In genomic region chr7:99143522-99143852, GRCh38 we compare ENCODE assay signal across 8 cellular contexts. TPM values are rescaled to one million over a fixed set of nuclear protein-coding genes. Genes with fewer than 3 reads are reported as not detected.
DNase-seq lines count a peak whose midpoint lies in the region; ATAC-seq and TF ChIP-seq lines count a peak whose summit lies in the region.

No MANE protein-coding gene starts in this region.

- peak overlapping the region; percentile 81 for H3K9ac ChIP-seq in HCT116 (ENCODE audit: low read length)

- peaks cover 9% of the 10 kb centered on the region; the same call in 1 of the 2 replicates for H4K20me1 ChIP-seq in HCT116 (ENCODE audit: insufficient read depth)

- H3K79me2 ChIP-seq in HCT116 (ENCODE audit: insufficient read depth, low read length), result peaks cover 43% of the 10 kb centered on the region

- peaks cover 8% of the 10 kb centered on the region in 2 donors for H3K9me3 Mint-ChIP-seq in stimulated activated naive B cell treated with anti-CD40 and anti-IgM and Interleukin-4, amounts not matched to agents 10 μg/mL and 1 μg/mL and 100 μg/mL, for 72 hours

- H3K4me3 Mint-ChIP-seq in stimulated activated naive B cell treated with anti-CD40 and anti-IgM and Interleukin-4, amounts not matched to agents 10 μg/mL and 1 μg/mL and 100 μg/mL, for 72 hours, result peak overlapping the region; percentile 85 to 90

- H2AFZ ChIP-seq in HCT116 (ENCODE audit: low read depth, low read length, poor library complexity, severe bottlenecking), result no peak overlapping the region

- H3K36me3 ChIP-seq in HCT116 (ENCODE audit: control insufficient read depth in 1 of 2, insufficient read depth in 2 of 2, low read length in 2 of 2) (no peaks in the 10 kb centered on the region), SJSA1 (peaks cover 7% of the 10 kb centered on the region), left ventricle myocardium inferior (no peaks in the 10 kb centered on the region)

- peak overlapping the region; percentile 77 for H3K4me2 ChIP-seq in HCT116 (ENCODE audit: low read length)

- no peak for TF ChIP-seq CTCF in HCT116 (IDR thresholded peaks at IDR 0.05 in 2 of 3, conservative IDR thresholded peaks at IDR 0.05 in 1 of 3; ENCODE audit: borderline replicate concordance in 1 of 3, insufficient read depth in 1 of 3, low read depth in 2 of 3, low read length in 2 of 3)
- no peak for TF ChIP-seq CTCF in left ventricle myocardium inferior (IDR thresholded peaks at IDR 0.05; ENCODE audit: borderline replicate concordance)

- TF ChIP-seq RAD21 in HCT116 (IDR thresholded peaks at IDR 0.05; ENCODE audit: low read depth), result no peak

- H3K9me3 ChIP-seq in HCT116 (ENCODE audit: control insufficient read depth in 1 of 2, insufficient read depth in 1 of 2, low read depth in 1 of 2, low read length in 2 of 2) (no peaks in the 10 kb centered on the region), SJSA1 (replicated peaks) (no peaks in the 10 kb centered on the region), left ventricle myocardium inferior (replicated peaks) (no peaks in the 10 kb centered on the region)

- ATAC-seq in GM18511 (IDR thresholded peaks at IDR 0.05; ENCODE audit: unreplicated experiment) (peak; percentile 39), HCT116 (no peak; the same call in 1 of the 2 replicates)
- peak; percentile 59 to 66 for ATAC-seq in stimulated activated naive B cell treated with anti-CD40 and anti-IgM and Interleukin-4, amounts not matched to agents 10 μg/mL and 1 μg/mL and 100 μg/mL, for 72 hours (replicated peaks)

- H3K4me3 ChIP-seq in HCT116 (replicated peaks in 1 of 2; ENCODE audit: low read depth in 1 of 2, low read length in 2 of 2), result peak overlapping the region; percentile 61 to 66
- peak overlapping the region; percentile 99 for H3K4me3 ChIP-seq in SJSA1
- peak overlapping the region; percentile 100 for H3K4me3 ChIP-seq in left ventricle myocardium inferior

- no peaks in the 10 kb centered on the region for H3K27me3 ChIP-seq in HCT116 (ENCODE audit: insufficient read depth, low read length)
- no peaks in the 10 kb centered on the region for H3K27me3 ChIP-seq in SJSA1 (replicated peaks)
- no peaks in the 10 kb centered on the region for H3K27me3 ChIP-seq in left ventricle myocardium inferior (ENCODE audit: low read depth)

- intact Hi-C loops in HCT116 (cut with micrococcal nuclease), result no loop called here
- intact Hi-C loops in left ventricle myocardium inferior (cut with micrococcal nuclease), result no loop called here

- peaks cover 25 to 46% of the 10 kb centered on the region in 2 donors for H3K4me1 Mint-ChIP-seq in stimulated activated naive B cell treated with anti-CD40 and anti-IgM and Interleukin-4, amounts not matched to agents 10 μg/mL and 1 μg/mL and 100 μg/mL, for 72 hours

- H3K27me3 Mint-ChIP-seq in stimulated activated naive B cell treated with anti-CD40 and anti-IgM and Interleukin-4, amounts not matched to agents 10 μg/mL and 1 μg/mL and 100 μg/mL, for 72 hours, result peaks cover 0 to 4% of the 10 kb centered on the region in 2 donors

- CTCF ChIA-PET in HCT116 (lab: Charles Lee), result no interaction called here

- H3K27ac ChIP-seq in HCT116 (ENCODE audit: low read depth, low read length) (peak overlapping the region; percentile 84), SJSA1 (peak overlapping the region; percentile 95), left ventricle myocardium inferior (replicated peaks) (peak overlapping the region; percentile 99)

- POLR2A ChIA-PET in HCT116 (lab: Charles Lee), result interaction anchor here (0.8 to 1.0 kb wide), 2 partner anchors 19 to 54 kb away, joined by 3 to 4 read pairs; no protein-coding TSS in a partner anchor

- H3K36me3 Mint-ChIP-seq in stimulated activated naive B cell treated with anti-CD40 and anti-IgM and Interleukin-4, amounts not matched to agents 10 μg/mL and 1 μg/mL and 100 μg/mL, for 72 hours, result peaks cover 14 to 22% of the 10 kb centered on the region in 2 donors

- H3K27ac Mint-ChIP-seq in stimulated activated naive B cell treated with anti-CD40 and anti-IgM and Interleukin-4, amounts not matched to agents 10 μg/mL and 1 μg/mL and 100 μg/mL, for 72 hours, result peak overlapping the region; percentile 86

- DNase-seq in HCT116 (ENCODE audit: low read depth, low spot score) (no peak), SJSA1 (ENCODE audit: low read depth in 1 of 2, low spot score in 2 of 2) (no peak), left ventricle myocardium inferior (no peak), NCI-H2107 treated with DMSO at 0.1 percent for 48 hours (lab: John Stamatoyannopoulos, UW; ENCODE audit: unreplicated experiment) (no peak), NCI-H1694 treated with DMSO at 0.1 percent for 48 hours (lab: John Stamatoyannopoulos, UW) (no peak), cortex of kidney (lab: John Stamatoyannopoulos, UW) (no peak)
- DNase-seq in stimulated activated naive B cell treated with anti-CD40 and anti-IgM and Interleukin-4, amounts not matched to agents 10 μg/mL and 1 μg/mL and 100 μg/mL, for 72 hours, result no peak

- BruUV-seq in HCT116 (replicated peaks; lab: Mats Ljungman, UMichigan), result no TSS peak

- no peak for TF ChIP-seq POLR2A in HCT116 (IDR thresholded peaks at IDR 0.05; ENCODE audit: borderline replicate concordance, extremely low read depth, insufficient read depth, insufficient read length)

- H3K4me1 ChIP-seq in HCT116 (ENCODE audit: control insufficient read depth in 1 of 2, insufficient read depth in 2 of 2, low read length in 2 of 2), result peaks cover 4 to 28% of the 10 kb centered on the region in 2 experiments; a peak in 3 of 4 replicates
- H3K4me1 ChIP-seq in SJSA1 (replicated peaks), result peaks cover 22% of the 10 kb centered on the region
- peaks cover 51% of the 10 kb centered on the region for H3K4me1 ChIP-seq in left ventricle myocardium inferior

- RAD21 ChIA-PET in HCT116 (lab: Charles Lee; ENCODE audit: low non-redundant PET in 1 of 2, low total read pairs in 2 of 2, uncharacterized antibody in 2 of 2, unreplicated experiment in 2 of 2), result no interaction called here

- no peaks in the 10 kb centered on the region for H3K9me2 ChIP-seq in HCT116 (ENCODE audit: insufficient read depth)

TF ChIP-seq in HCT116, 20 proteins besides CTCF, POLR2A, EP300 and RAD21:
- TF ChIP-seq JUND (IDR thresholded peaks at IDR 0.05) (no peak), POLR2AphosphoS5 (IDR thresholded peaks at IDR 0.05; ENCODE audit: low read depth, low read length) (peak; percentile 58; the same call in 1 of the 2 replicates)

RNA-seq across cellular contexts. Expression of gene SMURF1, which starts 0.4 kb away (rescaled TPM):
- total RNA-seq in HCT116 (2021; ENCODE audit: unreplicated experiment), result 24.6 TPM
- polyA plus RNA-seq in HCT116 (2012), result 12.8 and 17.1 TPM in 2 replicates
- 19.0 and 20.3 TPM in 2 replicates for total RNA-seq in SJSA1 (2014; rRNA removed; shearing (Covaris generic))
- total RNA-seq in left ventricle myocardium inferior, result 10.0 TPM
